ENCODE assay signal across 24 cellular contexts in genomic region chr10:9922123-9922685, GRCh38.
DNase-seq lines count a peak whose midpoint lies in the region; ATAC-seq, FAIRE-seq and TF ChIP-seq lines count a peak whose summit lies in the region.
"Had no signal": no experiment of that assay in that cellular context is flagged by ENCODE, and none has a peak within 500 bp of the region (broad histone marks: within the 10 kb centered on the region; RNA-seq: fewer than 3 reads in every experiment).

No MANE protein-coding gene starts in this region.

- CTCF ChIA-PET in H1 (lab: Charles Lee; ENCODE audit: partially characterized antibody): interaction anchor here (0.7 kb wide), 1 partner anchor 29 kb away, joined by 3 read pairs; no protein-coding TSS in a partner anchor

- FAIRE-seq in H1 (lab: Jason Lieb, UNC): no peak
- FAIRE-seq: A549, GM12878 had no signal

- H3K4me3 ChIP-seq in H1 (ENCODE audit: extremely low read depth in 1 of 4, insufficient read depth in 2 of 4, low read depth in 3 of 4, low read length in 4 of 4) (no peak overlapping the region), left lung (no peak overlapping the region)
- H3K4me3 ChIP-seq: A549, GM12878 had no signal

- no peak overlapping the region for H3K9ac ChIP-seq in H1 (replicated peaks in 1 of 4; ENCODE audit: extremely low read depth in 1 of 4, low read depth in 3 of 4, low read length in 3 of 4)

- ATAC-seq in left lung: no peak
- ATAC-seq: A549, GM12878, Panc1 had no signal

- POLR2A ChIA-PET in H1 (lab: Charles Lee; ENCODE audit: partially characterized antibody): interaction anchor here (1.4 kb wide), 1 partner anchor 10 kb away, joined by 5 read pairs; no protein-coding TSS in a partner anchor

- H3K79me2 ChIP-seq in H1 (ENCODE audit: control insufficient read depth in 1 of 2, insufficient read depth in 2 of 2, low read length in 2 of 2): no peaks in the 10 kb centered on the region

- TF ChIP-seq CTCF in H1 (IDR thresholded peaks at IDR 0.05; ENCODE audit: control extremely low read depth in 1 of 3, insufficient read depth in 1 of 3, low read depth in 1 of 3, low read length in 3 of 3): no peak
- TF ChIP-seq CTCF in nephron progenitor cell (IDR thresholded peaks at IDR 0.05): no peak
- no peak for TF ChIP-seq CTCF in left lung (IDR thresholded peaks at IDR 0.05)

- H3K27me3 ChIP-seq in H1 (replicated peaks in 1 of 4; ENCODE audit: control insufficient read depth in 3 of 4, extremely low read depth in 1 of 4, insufficient read depth in 3 of 4, low read length in 3 of 4) (no peaks in the 10 kb centered on the region), left lung (no peaks in the 10 kb centered on the region)
- H3K27me3 ChIP-seq: BE2C had no signal

- no peak for TF ChIP-seq EP300 in H1 (IDR thresholded peaks at IDR 0.05; ENCODE audit: borderline replicate concordance in 1 of 2, low read depth in 2 of 2, low read length in 2 of 2)

- WGBS in H1 (ENCODE audit: extremely low coverage in 1 of 2, insufficient coverage in 1 of 2, insufficient read length in 1 of 2, insufficient replicate concordance in 2 of 2, low coverage in 1 of 2, low lambda C conversion rate in 2 of 2, missing lambda C conversion rate in 1 of 2), 2 experiments: 94% methylated on average over 7 of the region's 7 CpGs; no CpG with 5 or more reads in 1 of the 2 experiments

- no peak overlapping the region for H4K91ac ChIP-seq in H1 (replicated peaks; ENCODE audit: insufficient read length, low read length)

- H2BK20ac ChIP-seq in H1 (ENCODE audit: low read length): no peak overlapping the region

- no peak overlapping the region for H2AFZ ChIP-seq in H1 (ENCODE audit: low read length)

- H3K9me3 ChIP-seq in H1 (ENCODE audit: insufficient read depth in 2 of 2, low read depth in 1 of 2, low read length in 1 of 2) (no peaks in the 10 kb centered on the region), left lung (no peaks in the 10 kb centered on the region)
- H3K9me3 ChIP-seq: A549, BE2C had no signal

- TF ChIP-seq RAD21 in H1 (IDR thresholded peaks at IDR 0.05 in 1 of 2, conservative IDR thresholded peaks at IDR 0.05 in 1 of 2; ENCODE audit: low read depth in 2 of 2, low read length in 2 of 2): no peak

- no peak overlapping the region for H2BK15ac ChIP-seq in H1 (ENCODE audit: low read length)

- H3K79me1 ChIP-seq in H1 (ENCODE audit: low read depth, low read length): no peaks in the 10 kb centered on the region

- H3K36me3 Mint-ChIP-seq in nephron progenitor cell (ENCODE audit: low read depth) (no peaks in the 10 kb centered on the region), immature natural killer cell (no peaks in the 10 kb centered on the region)

- 0 out of 2 replicates have a peak overlapping the region, but pooled peaks have one; percentile 28 for H3K18ac ChIP-seq in H1 (ENCODE audit: extremely low read depth, low read length)

- no peak overlapping the region for H4K8ac ChIP-seq in H1 (ENCODE audit: extremely low read depth, insufficient read depth, low read length)

- intact Hi-C loops in left lung (cut with DNase I): no loop called here

- H3K27me3 Mint-ChIP-seq in nephron progenitor cell (ENCODE audit: low read depth, poor library complexity): peaks cover 6% of the 10 kb centered on the region
- peaks cover 0 to 2% (median 2%) of the 10 kb centered on the region in 3 donors for H3K27me3 Mint-ChIP-seq in immature natural killer cell (ENCODE audit: low read depth in 3 of 3)

- peaks cover 12% of the 10 kb centered on the region for H3K4me1 Mint-ChIP-seq in nephron progenitor cell
- no peaks in the 10 kb centered on the region for H3K4me1 Mint-ChIP-seq in immature natural killer cell
- H3K4me1 Mint-ChIP-seq: H9 had no signal

- no peak overlapping the region for H3K56ac ChIP-seq in H1 (replicated peaks; ENCODE audit: insufficient read length, low read depth, low read length)

- no peak overlapping the region for H4K5ac ChIP-seq in H1 (ENCODE audit: insufficient read length, low read depth, low read length)

- H3K9me3 Mint-ChIP-seq in nephron progenitor cell (peaks cover 7% of the 10 kb centered on the region), immature natural killer cell (peaks cover 3 to 16% (median 5%) of the 10 kb centered on the region in 6 donors)

- no peak overlapping the region for H2BK5ac ChIP-seq in H1 (ENCODE audit: low read depth, low read length)

- H3K14ac ChIP-seq in H1 (ENCODE audit: insufficient read length): no peak overlapping the region

- no peak for DNase-seq in H1 (ENCODE audit: low read depth in 1 of 2, low spot score in 2 of 2)
- DNase-seq in nephron progenitor cell: no peak
- peak; percentile 69 for DNase-seq in superior temporal gyrus (ENCODE audit: extremely low spot score)
- no peak for DNase-seq in immature natural killer cell
- DNase-seq in NCI-H1930 (lab: John Stamatoyannopoulos, UW): no peak
- no peak for DNase-seq in left lung
- DNase-seq: BE2C; DMS 273 treated with DMSO at 0.1 percent for 48 hours; DMS79 treated with DMSO at 0.1 percent for 48 hours; H9; HFFc6; MM.1S; NCI-H1048; NCI-H1417 treated with DMSO at 0.1 percent for 48 hours; NCI-H187; NCI-H2227 treated with DMSO at 0.1 percent for 48 hours; NCI-H510A treated with DMSO at 0.1 percent for 48 hours; NCI-H748 treated with DMSO at 0.1 percent for 48 hours; NK-92 treated with Interleukin-12 subunit alpha and Interleukin-12 subunit beta, amount 100 ng/mL, for 24 hours; SIG-M5 had no signal

- H3K27ac Mint-ChIP-seq in nephron progenitor cell: peak overlapping the region; percentile 58
- H3K27ac Mint-ChIP-seq in immature natural killer cell: no peak overlapping the region
- H3K27ac Mint-ChIP-seq: HFFc6 had no signal

- no peak overlapping the region for H3K23ac ChIP-seq in H1 (ENCODE audit: insufficient read length)

- no peaks in the 10 kb centered on the region for H4K20me1 ChIP-seq in H1 (replicated peaks in 1 of 2; ENCODE audit: control insufficient read depth in 1 of 2, insufficient read depth in 2 of 2, low read length in 2 of 2)

- no peak overlapping the region for H2BK12ac ChIP-seq in H1 (ENCODE audit: low read depth, low read length)

- no peaks in the 10 kb centered on the region for H3K23me2 ChIP-seq in H1 (ENCODE audit: low read depth, low read length)

- no peaks in the 10 kb centered on the region for H3K4me1 ChIP-seq in H1 (replicated peaks in 1 of 4; ENCODE audit: control insufficient read depth in 3 of 4, insufficient read depth in 4 of 4, low read length in 3 of 4)
- no peaks in the 10 kb centered on the region for H3K4me1 ChIP-seq in left lung
- H3K4me1 ChIP-seq: A549, BE2C had no signal

- no peak overlapping the region for H2AK5ac ChIP-seq in H1 (ENCODE audit: low read depth, low read length)

- TF ChIP-seq POLR2A in H1 (IDR thresholded peaks at IDR 0.05; ENCODE audit: control extremely low read depth in 1 of 2, low read depth in 2 of 2, low read length in 2 of 2): no peak

- H3K4me3 Mint-ChIP-seq in nephron progenitor cell: no peak overlapping the region
- H3K4me3 Mint-ChIP-seq in immature natural killer cell: no peak overlapping the region
- H3K4me3 Mint-ChIP-seq: H9, HFFc6 had no signal

- H2BK120ac ChIP-seq in H1 (replicated peaks; ENCODE audit: low read depth, low read length): no peak overlapping the region

- peak overlapping the region; percentile 44 for H3K27ac ChIP-seq in angular gyrus (ENCODE audit: low read depth, low read length)
- H3K27ac ChIP-seq in H1 (ENCODE audit: low read depth, low read length): no peak overlapping the region
- H3K27ac ChIP-seq in left lung: no peak overlapping the region
- H3K27ac ChIP-seq: A549 had no signal

- no peak overlapping the region for H3K4me2 ChIP-seq in H1 (ENCODE audit: insufficient read depth in 1 of 2, low read depth in 2 of 2, low read length in 2 of 2)
- H3K4me2 ChIP-seq: A549 had no signal

- H3K36me3 ChIP-seq in H1 (ENCODE audit: control insufficient read depth in 2 of 4, insufficient read depth in 4 of 4, low read length in 3 of 4) (no peaks in the 10 kb centered on the region), left lung (no peaks in the 10 kb centered on the region)
- H3K36me3 ChIP-seq: BE2C had no signal

- no peak overlapping the region for H3K4ac ChIP-seq in H1 (replicated peaks; ENCODE audit: insufficient read length, low read depth, low read length)

TF ChIP-seq in H1, 55 proteins besides CTCF, POLR2A, EP300 and RAD21:
- TF ChIP-seq TEAD4 (IDR thresholded peaks at IDR 0.05; ENCODE audit: low read depth, low read length): no peak
- no peak for TF ChIP-seq KDM1A (IDR thresholded peaks at IDR 0.05; ENCODE audit: borderline replicate concordance, low read length)
- no peak for TF ChIP-seq EZH2 (IDR thresholded peaks at IDR 0.05; ENCODE audit: low read depth, low read length, severe bottlenecking)
- TF ChIP-seq TAF7 (optimal IDR thresholded peaks at IDR 0.05; ENCODE audit: borderline replicate concordance, low read depth, low read length): no peak
- no peak for TF ChIP-seq SIX5 (IDR thresholded peaks at IDR 0.05; ENCODE audit: low read depth, low read length)
- TF ChIP-seq TCF12 (IDR thresholded peaks at IDR 0.05; ENCODE audit: low read depth, low read length): no peak
- TF ChIP-seq SP1 (IDR thresholded peaks at IDR 0.05; ENCODE audit: low read depth, low read length): no peak
- no peak for TF ChIP-seq POLR2AphosphoS5 (IDR thresholded peaks at IDR 0.05; ENCODE audit: low read depth, low read length)
- no peak for TF ChIP-seq CEBPB (IDR thresholded peaks at IDR 0.05; ENCODE audit: low read depth, low read length)
- TF ChIP-seq CBX5 (IDR thresholded peaks at IDR 0.05; ENCODE audit: low read depth, low read length): no peak
- no peak for TF ChIP-seq BCL11A (IDR thresholded peaks at IDR 0.05; ENCODE audit: low read depth in 2 of 2, low read length in 2 of 2)
- no peak for TF ChIP-seq RNF2 (IDR thresholded peaks at IDR 0.05; ENCODE audit: borderline replicate concordance, low read depth, low read length, missing control alignments, poor library complexity, severe bottlenecking)
- TF ChIP-seq TAF1 (IDR thresholded peaks at IDR 0.05; ENCODE audit: low read depth, low read length): no peak
